Comparison of ENCODE assay signal across 26 cellular contexts in the genomic region with DNA sequence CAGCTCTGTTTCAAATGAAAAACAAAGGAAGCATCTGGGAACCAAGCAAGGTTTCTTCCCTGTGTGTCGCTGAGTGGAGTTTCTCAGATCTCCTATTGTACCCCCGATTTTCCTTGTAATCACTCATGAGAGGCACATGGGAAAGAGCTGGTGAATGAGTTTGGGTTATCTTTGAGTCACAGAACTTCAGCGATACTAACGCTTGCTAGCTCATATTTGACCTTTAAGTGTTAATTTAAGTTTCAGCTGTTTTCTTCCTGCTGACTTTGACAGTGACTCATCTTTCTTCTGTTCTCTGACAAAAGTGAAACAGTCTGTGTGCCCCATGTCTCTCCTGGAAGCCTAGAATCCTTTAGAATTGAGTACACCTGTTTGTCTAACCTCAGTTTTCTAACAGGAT.
DNase-seq lines count a peak whose midpoint lies in the region; ATAC-seq, FAIRE-seq and TF ChIP-seq lines count a peak whose summit lies in the region.
"Had no signal": no experiment of that assay in that cellular context is flagged by ENCODE, and none has a peak within 500 bp of the region (broad histone marks: within the 10 kb centered on the region; RNA-seq: fewer than 3 reads in every experiment).

No MANE protein-coding gene starts in this region.

- no peaks in the 10 kb centered on the region for H3K9me3 ChIP-seq in H9 (ENCODE audit: control insufficient read depth, low read depth, low read length)
- H3K9me3 ChIP-seq: gastrocnemius medialis, psoas muscle, SJSA1, upper lobe of right lung had no signal

- no peak overlapping the region for H3K23ac ChIP-seq in H9 (ENCODE audit: insufficient read length, low read depth, low read length)

- no peak overlapping the region for H3K9ac ChIP-seq in H9 (ENCODE audit: extremely low read depth, insufficient read length, low read length)

- no peak for ATAC-seq in HG02798 (IDR thresholded peaks at IDR 0.05; ENCODE audit: poor library complexity, unreplicated experiment)
- ATAC-seq in GM18907 (IDR thresholded peaks at IDR 0.05; ENCODE audit: unreplicated experiment), result no peak
- ATAC-seq: body of pancreas, gastrocnemius medialis, psoas muscle, upper lobe of right lung had no signal

- H3T11ph ChIP-seq in H9 (ENCODE audit: low read length), result no peak overlapping the region

- TF ChIP-seq CTCF in H9 (conservative IDR thresholded peaks at IDR 0.05), result no peak
- no peak for TF ChIP-seq CTCF in choroid plexus epithelial cell (conservative IDR thresholded peaks at IDR 0.05; ENCODE audit: low read depth, low read length)
- no peak for TF ChIP-seq CTCF in D721Med (IDR thresholded peaks at IDR 0.05; ENCODE audit: insufficient read depth, missing control alignments)
- no peak for TF ChIP-seq CTCF in RWPE1 (conservative IDR thresholded peaks at IDR 0.05; ENCODE audit: low read depth)

- no peak overlapping the region for H2AK5ac ChIP-seq in H9 (ENCODE audit: insufficient read length, low read length)

- H3K4me1 Mint-ChIP-seq in H9, result peaks cover 3 to 6% of the 10 kb centered on the region in 2 experiments; a peak in 2 of 4 replicates
- H3K4me1 Mint-ChIP-seq: activated naive CD4-positive, alpha-beta T cell treated with anti-CD3 and anti-CD28 coated beads, Interleukin-2, amount 50 U/mL, for 24 hours; nephron had no signal

- CTCF ChIA-PET in RWPE1 (lab: Yijun Ruan, JAX), result interaction anchor here (0.6 kb wide), 1 partner anchor 848 kb away, joined by 3 read pairs; no protein-coding TSS in a partner anchor

- H3K56ac ChIP-seq in H9 (ENCODE audit: insufficient read length, low read depth, low read length), result no peak overlapping the region

- H3K27ac Mint-ChIP-seq in H9, result no peak overlapping the region
- H3K27ac Mint-ChIP-seq: activated naive CD4-positive, alpha-beta T cell treated with anti-CD3 and anti-CD28 coated beads, Interleukin-2, amount 50 U/mL, for 24 hours; HFFc6; mesothelial cell of epicardium; nephron had no signal

- no peak overlapping the region for H3K4ac ChIP-seq in H9 (ENCODE audit: low read depth, low read length)

- WGBS in H9 (ENCODE audit: extremely low coverage, insufficient read length, low lambda C conversion rate), result no CpG with 5 or more reads among the region's 4 CpGs

- peaks cover 3% of the 10 kb centered on the region in 2 experiments; a peak in 4 of 5 replicates for H3K9me3 Mint-ChIP-seq in H9
- H3K9me3 Mint-ChIP-seq: activated naive CD4-positive, alpha-beta T cell treated with anti-CD3 and anti-CD28 coated beads, Interleukin-2, amount 50 U/mL, for 24 hours; nephron had no signal

- H2BK15ac ChIP-seq in H9 (ENCODE audit: low read depth, low read length), result no peak overlapping the region

- no peak overlapping the region for H3K4me3 Mint-ChIP-seq in H9
- H3K4me3 Mint-ChIP-seq: activated naive CD4-positive, alpha-beta T cell treated with anti-CD3 and anti-CD28 coated beads, Interleukin-2, amount 50 U/mL, for 24 hours; HFFc6; mesothelial cell of epicardium; nephron had no signal

- H3K27ac ChIP-seq in H9 (ENCODE audit: insufficient read length, low read depth, low read length) (no peak overlapping the region), RWPE1 (no peak overlapping the region)
- H3K27ac ChIP-seq: body of pancreas, gastrocnemius medialis, psoas muscle, SJSA1, upper lobe of right lung had no signal

- no peaks in the 10 kb centered on the region for H3K79me2 ChIP-seq in H9 (ENCODE audit: insufficient read depth, low read length)

- no peak overlapping the region for H2BK5ac ChIP-seq in H9 (ENCODE audit: insufficient read length, low read length)

- no peak overlapping the region for H3K4me3 ChIP-seq in choroid plexus epithelial cell (ENCODE audit: low read depth, low read length)
- H3K4me3 ChIP-seq: body of pancreas, gastrocnemius medialis, psoas muscle, SJSA1, upper lobe of right lung had no signal

- H3K79me1 ChIP-seq in H9 (ENCODE audit: insufficient read depth, low read depth, low read length, poor library complexity, severe bottlenecking), result no peaks in the 10 kb centered on the region

- H4K5ac ChIP-seq in H9 (ENCODE audit: insufficient read length, low read depth, low read length), result no peak overlapping the region

- no peak overlapping the region for H2BK120ac ChIP-seq in H9 (ENCODE audit: low read depth, low read length, poor library complexity, severe bottlenecking)

- H2AFZ ChIP-seq in H9 (ENCODE audit: low read length), result peak overlapping the region; percentile 73

- no peaks in the 10 kb centered on the region for H3K4me1 ChIP-seq in H9 (ENCODE audit: insufficient read depth, low read length)
- H3K4me1 ChIP-seq: body of pancreas, gastrocnemius medialis, psoas muscle, SJSA1, upper lobe of right lung had no signal

- H2BK20ac ChIP-seq in H9 (ENCODE audit: low read depth, low read length, poor library complexity, severe bottlenecking), result no peak overlapping the region

- no peak overlapping the region for H3K4me2 ChIP-seq in H9 (ENCODE audit: insufficient read depth, insufficient read length, low read length)

- H4K91ac ChIP-seq in H9 (ENCODE audit: insufficient read length, low read depth, low read length), result no peak overlapping the region

- peaks cover 0 to 1% (median 0%) of the 10 kb centered on the region in 3 experiments; a peak in 3 of 7 replicates for H3K36me3 Mint-ChIP-seq in H9 (ENCODE audit: insufficient read depth in 1 of 3, low read depth in 3 of 3)
- H3K36me3 Mint-ChIP-seq: activated naive CD4-positive, alpha-beta T cell treated with anti-CD3 and anti-CD28 coated beads, Interleukin-2, amount 50 U/mL, for 24 hours; mesothelial cell of epicardium had no signal

- no peaks in the 10 kb centered on the region for H3K23me2 ChIP-seq in H9 (ENCODE audit: insufficient read length, low read depth, low read length, poor library complexity, severe bottlenecking)

- FAIRE-seq in D721Med (lab: Jason Lieb, UNC), result no peak
- FAIRE-seq: G401.6, small intestine had no signal

- no peaks in the 10 kb centered on the region for H3K27me3 ChIP-seq in H9 (ENCODE audit: insufficient read depth, low read length)
- H3K27me3 ChIP-seq: body of pancreas, gastrocnemius medialis, SJSA1, upper lobe of right lung had no signal

- H3K14ac ChIP-seq in H9 (ENCODE audit: insufficient read depth, low read length), result no peak overlapping the region; the same call in 1 of the 2 replicates

- POLR2A ChIA-PET in RWPE1 (lab: Yijun Ruan, JAX; ENCODE audit: low non-redundant PET), result no interaction called here

- H2BK12ac ChIP-seq in H9 (ENCODE audit: insufficient read length, low read depth, low read length), result no peak overlapping the region

- H4K20me1 ChIP-seq in H9 (ENCODE audit: control insufficient read depth, insufficient read depth, insufficient read length), result no peaks in the 10 kb centered on the region

- no peaks in the 10 kb centered on the region for H3K27me3 Mint-ChIP-seq in H9 (ENCODE audit: low read depth)
- H3K27me3 Mint-ChIP-seq: activated naive CD4-positive, alpha-beta T cell treated with anti-CD3 and anti-CD28 coated beads, Interleukin-2, amount 50 U/mL, for 24 hours had no signal

- H4K8ac ChIP-seq in H9 (replicated peaks; ENCODE audit: insufficient read length, low read depth, low read length), result no peak overlapping the region

- DNase-seq in H9 (no peak), OCI-M1 (lab: John Stamatoyannopoulos, UW) (peak; percentile 54), choroid plexus epithelial cell (ENCODE audit: low read depth) (peak; percentile 1), myocyte (ENCODE audit: low read depth) (peak; percentile 36), D721Med (ENCODE audit: insufficient read length, low spot score) (no peak), RWPE1 (ENCODE audit: low spot score) (no peak)
- DNase-seq: activated CD8-positive, alpha-beta memory T cell treated with anti-CD3 and anti-CD28 coated beads for 24 hours; body of pancreas; cortex of kidney; gastrocnemius medialis; HFFc6; KBM-7; NCI-H1092; NCI-H2029 treated with DMSO at 0.1 percent for 48 hours; NCI-H524; psoas muscle; small intestine; stimulated activated CD4-positive, alpha-beta T cell treated with anti-CD3 and anti-CD28 coated beads, Interleukin-4, amount 100 ng/mL, for 4 hours; upper lobe of right lung had no signal

- no peak overlapping the region for H3K18ac ChIP-seq in H9 (ENCODE audit: insufficient read length, low read depth, low read length)

Comparison
In these comparisons a context has a peak if more than half of its experiments do, and no peak if none do; other contexts are left out.
1. DNase-seq: peak in OCI-M1 (single experiment), choroid plexus epithelial cell (single experiment) and myocyte (single experiment); none in H9 (single experiment), D721Med (single experiment) and RWPE1 (single experiment).